In the genomic region with DNA sequence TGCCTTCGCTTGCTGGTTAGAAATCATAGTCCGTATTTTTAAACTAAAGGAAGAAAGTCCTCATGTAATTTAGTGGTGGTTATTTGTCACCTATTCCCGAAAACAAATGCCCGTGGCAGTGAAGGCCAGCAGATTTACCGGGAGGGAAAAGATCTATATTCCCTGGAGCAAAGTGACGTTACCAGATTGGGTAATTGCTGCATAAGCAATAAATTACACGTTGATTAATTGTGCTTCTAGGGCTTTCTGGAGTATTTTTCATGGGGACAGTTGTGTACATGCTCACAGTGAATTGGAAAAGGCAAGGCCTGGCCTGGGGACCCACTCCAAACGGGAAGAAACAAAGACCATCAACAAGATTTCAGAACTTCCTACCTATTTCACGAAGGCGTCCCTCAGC, we compare ENCODE assay signal across 31 cellular contexts.
"Had no signal": no experiment of that assay in that cellular context is flagged by ENCODE, and none has a peak within 500 bp of the region (broad histone marks: within the 10 kb centered on the region; RNA-seq: fewer than 3 reads in every experiment).

No MANE protein-coding gene starts in this region.

- H3K4me3 ChIP-seq: neural progenitor cell, ovary, psoas muscle, skin epidermis, smooth muscle cell, spleen, suprapubic skin, testis, tibial artery, transverse colon, upper lobe of right lung, uterus had no signal

- H3K4me2 ChIP-seq: neural progenitor cell, smooth muscle cell had no signal

- H3K9ac ChIP-seq: neural progenitor cell, parathyroid adenoma had no signal

- DNase-seq: naive thymus-derived CD8-positive, alpha-beta T cell; nephron progenitor cell; occipital lobe; ovary; psoas muscle; right cardiac atrium; spleen; stimulated activated CD4-positive, alpha-beta T cell treated with anti-CD3 and anti-CD28 coated beads, Interleukin-12 subunit alpha, Interleukin-12 subunit beta, amount 100 ng/mL, for 4 hours; stimulated activated CD4-positive, alpha-beta T cell treated with anti-CD3 and anti-CD28 coated beads, Interleukin-1b, Interleukin-23, amount 100 ng/mL, for 48 hours; stimulated activated CD4-positive, alpha-beta T cell treated with anti-CD3 and anti-CD28 coated beads, Interleukin-4, amount 100 ng/mL, for 1 hour; stimulated activated CD4-positive, alpha-beta T cell treated with anti-CD3 and anti-CD28 coated beads, Interleukin-4, amount 100 ng/mL, for 4 hours; stimulated activated CD8-positive, alpha-beta memory T cell treated with anti-CD3 and anti-CD28 coated beads, Interleukin-4, amount 100 ng/mL, for 48 hours; stimulated activated naive CD4-positive, alpha-beta T cell; stimulated activated naive CD8-positive, alpha-beta T cell treated with anti-CD3 and anti-CD28 coated beads, Interleukin-15, amount 100 ng/mL, for 72 hours; stimulated activated naive CD8-positive, alpha-beta T cell treated with anti-CD3 and anti-CD28 coated beads, Interleukin-15, Interleukin-2, amounts not matched to agents 100 U/mL and 50 U/mL, for 24 hours; substantia nigra; testis; tibial artery; transverse colon; upper lobe of right lung; uterus had no signal

- H3K79me2 ChIP-seq: parathyroid adenoma had no signal

- ATAC-seq: naive thymus-derived CD8-positive, alpha-beta T cell; psoas muscle; right cardiac atrium; sciatic nerve; stimulated activated memory B cell treated with anti-CD40 and anti-IgM and Interleukin-4, amounts not matched to agents 10 μg/mL and 1 μg/mL and 100 μg/mL, for 72 hours; stimulated activated naive CD8-positive, alpha-beta T cell treated with anti-CD3 and anti-CD28 coated beads, Interleukin-15, amount 100 ng/mL, for 72 hours; stimulated activated naive CD8-positive, alpha-beta T cell treated with anti-CD3 and anti-CD28 coated beads, Interleukin-15, Interleukin-2, amounts not matched to agents 100 U/mL and 50 U/mL, for 24 hours; upper lobe of right lung had no signal

- H3K9me3 ChIP-seq: ovary, psoas muscle, spleen, suprapubic skin, testis, tibial artery, transverse colon, upper lobe of right lung, uterus had no signal

- H3K4me1 Mint-ChIP-seq: stimulated activated memory B cell treated with anti-CD40 and anti-IgM and Interleukin-4, amounts not matched to agents 10 μg/mL and 1 μg/mL and 100 μg/mL, for 72 hours; stimulated activated naive CD8-positive, alpha-beta T cell treated with anti-CD3 and anti-CD28 coated beads, Interleukin-15, amount 100 ng/mL, for 72 hours had no signal

- H3K36me3 ChIP-seq: neural progenitor cell, ovary, spleen, suprapubic skin, tibial artery, transverse colon, upper lobe of right lung, uterus had no signal

- H3K27ac ChIP-seq: neural progenitor cell, ovary, parathyroid adenoma, psoas muscle, skin epidermis, spleen, suprapubic skin, testis, tibial artery, transverse colon, upper lobe of right lung, uterus had no signal

- H3K27ac Mint-ChIP-seq: naive thymus-derived CD8-positive, alpha-beta T cell; natural killer cell treated with Interleukin-12 subunit alpha and Interleukin-12 subunit beta and Interleukin-15 and Interleukin-18, amount 100 ng/mL, for 72 hours; nephron progenitor cell; neural progenitor cell; progenitor cell of endocrine pancreas; stimulated activated memory B cell treated with anti-CD40 and anti-IgM and Interleukin-4, amounts not matched to agents 10 μg/mL and 1 μg/mL and 100 μg/mL, for 72 hours; stimulated activated naive CD8-positive, alpha-beta T cell treated with anti-CD3 and anti-CD28 coated beads, Interleukin-15, amount 100 ng/mL, for 72 hours; type B pancreatic cell had no signal

- H3K36me3 Mint-ChIP-seq: naive thymus-derived CD8-positive, alpha-beta T cell; natural killer cell treated with Interleukin-12 subunit alpha and Interleukin-12 subunit beta and Interleukin-15 and Interleukin-18, amount 100 ng/mL, for 72 hours; neural progenitor cell; stimulated activated memory B cell treated with anti-CD40 and anti-IgM and Interleukin-4, amounts not matched to agents 10 μg/mL and 1 μg/mL and 100 μg/mL, for 72 hours; type B pancreatic cell had no signal

- H3K9me3 Mint-ChIP-seq: naive thymus-derived CD8-positive, alpha-beta T cell; natural killer cell treated with Interleukin-12 subunit alpha and Interleukin-12 subunit beta and Interleukin-15 and Interleukin-18, amount 100 ng/mL, for 72 hours; nephron progenitor cell; neural progenitor cell; stimulated activated memory B cell treated with anti-CD40 and anti-IgM and Interleukin-4, amounts not matched to agents 10 μg/mL and 1 μg/mL and 100 μg/mL, for 72 hours; stimulated activated naive CD8-positive, alpha-beta T cell treated with anti-CD3 and anti-CD28 coated beads, Interleukin-15, amount 100 ng/mL, for 72 hours; type B pancreatic cell had no signal

- H3K27me3 ChIP-seq: neural progenitor cell, ovary, testis, uterus had no signal

- H2AFZ ChIP-seq: neural progenitor cell, parathyroid adenoma had no signal

- H3K4me3 Mint-ChIP-seq: naive thymus-derived CD8-positive, alpha-beta T cell; natural killer cell treated with Interleukin-12 subunit alpha and Interleukin-12 subunit beta and Interleukin-15 and Interleukin-18, amount 100 ng/mL, for 72 hours; nephron progenitor cell; neural progenitor cell; stimulated activated memory B cell treated with anti-CD40 and anti-IgM and Interleukin-4, amounts not matched to agents 10 μg/mL and 1 μg/mL and 100 μg/mL, for 72 hours; stimulated activated naive CD8-positive, alpha-beta T cell treated with anti-CD3 and anti-CD28 coated beads, Interleukin-15, amount 100 ng/mL, for 72 hours; type B pancreatic cell had no signal

- H3K4me1 ChIP-seq: neural progenitor cell, parathyroid adenoma, psoas muscle, spleen, suprapubic skin, testis, tibial artery, upper lobe of right lung, uterus had no signal
